Comparison of ENCODE assay signal across 16 cellular contexts in the genomic region with DNA sequence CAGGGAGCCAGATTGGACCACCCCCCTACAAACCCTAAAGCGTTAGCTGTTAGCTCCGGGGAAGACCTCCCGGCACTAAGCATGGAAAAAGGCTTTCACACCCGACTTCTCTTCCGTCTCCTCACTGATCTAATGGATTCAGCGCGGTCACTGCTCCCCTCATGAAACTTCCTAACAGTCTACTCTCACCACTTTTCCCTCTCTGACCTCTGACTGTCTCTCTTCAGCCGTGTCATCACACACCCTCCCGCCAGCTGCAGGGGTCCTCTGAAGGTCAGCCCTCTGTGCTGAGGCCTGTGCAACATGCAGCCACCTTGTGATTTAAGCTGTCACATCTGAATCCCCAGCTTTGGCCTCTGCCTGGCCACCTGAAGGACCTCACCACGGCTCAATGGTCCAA.
"Had no signal": no experiment of that assay in that cellular context is flagged by ENCODE, and none has a peak within 500 bp of the region (broad histone marks: within the 10 kb centered on the region; RNA-seq: fewer than 3 reads in every experiment).

No MANE protein-coding gene starts in this region.

- H3K4me1 ChIP-seq: parathyroid adenoma had no signal

- H3K4me3 ChIP-seq: coronary artery, thyroid gland had no signal

- H3K9me3 ChIP-seq: thyroid gland had no signal

- ATAC-seq: activated T-cell treated with anti-CD3 and anti-CD28 coated beads, Interleukin-2, amount 50 U/mL, for 72 hours; stimulated activated memory B cell treated with anti-CD40 and anti-IgM and Interleukin-4, amounts not matched to agents 10 μg/mL and 1 μg/mL and 100 μg/mL, for 72 hours had no signal

- H3K27me3 Mint-ChIP-seq: activated CD4-positive, alpha-beta memory T cell treated with anti-CD3 and anti-CD28 coated beads, Interleukin-2, amount 10 ng/mL, durations not matched to agents 7 days and 5 days; activated naive CD8-positive, alpha-beta T cell treated with anti-CD3 and anti-CD28 coated beads for 36 hours; brain; central memory CD8-positive, alpha-beta T cell; stimulated activated memory B cell treated with anti-CD40 and anti-IgM and Interleukin-4, amounts not matched to agents 10 μg/mL and 1 μg/mL and 100 μg/mL, for 72 hours had no signal

- DNase-seq: activated CD4-positive, alpha-beta memory T cell treated with anti-CD3 and anti-CD28 coated beads, Interleukin-2, amount 10 ng/mL, durations not matched to agents 7 days and 5 days; activated CD4-positive, alpha-beta T cell treated with anti-CD3 and anti-CD28 coated beads for 4 hours; activated CD8-positive, alpha-beta memory T cell treated with anti-CD3 and anti-CD28 coated beads, Interleukin-2, amount 50 U/mL, for 4 hours; activated naive CD8-positive, alpha-beta T cell treated with anti-CD3 and anti-CD28 coated beads for 36 hours; activated T-cell treated with anti-CD3 and anti-CD28 coated beads, Interleukin-2, amount 50 U/mL, for 72 hours; effector CD8-positive, alpha-beta T cell; foreskin fibroblast; T-helper 9 cell; thyroid gland had no signal

- H3K27ac ChIP-seq: coronary artery, parathyroid adenoma, thyroid gland, VCaP had no signal

- H3K4me3 Mint-ChIP-seq: activated CD4-positive, alpha-beta memory T cell treated with anti-CD3 and anti-CD28 coated beads, Interleukin-2, amount 10 ng/mL, durations not matched to agents 7 days and 5 days; activated naive CD8-positive, alpha-beta T cell treated with anti-CD3 and anti-CD28 coated beads for 36 hours; activated T-cell treated with anti-CD3 and anti-CD28 coated beads, Interleukin-2, amount 50 U/mL, for 72 hours; brain; central memory CD8-positive, alpha-beta T cell; mesothelial cell of epicardium; stimulated activated memory B cell treated with anti-CD40 and anti-IgM and Interleukin-4, amounts not matched to agents 10 μg/mL and 1 μg/mL and 100 μg/mL, for 72 hours had no signal

- H3K36me3 ChIP-seq: thyroid gland had no signal

- H3K27me3 ChIP-seq: thyroid gland had no signal

- H3K9me3 Mint-ChIP-seq: activated naive CD8-positive, alpha-beta T cell treated with anti-CD3 and anti-CD28 coated beads for 36 hours; activated T-cell treated with anti-CD3 and anti-CD28 coated beads, Interleukin-2, amount 50 U/mL, for 72 hours; brain; central memory CD8-positive, alpha-beta T cell; mesothelial cell of epicardium; stimulated activated memory B cell treated with anti-CD40 and anti-IgM and Interleukin-4, amounts not matched to agents 10 μg/mL and 1 μg/mL and 100 μg/mL, for 72 hours had no signal

- H3K27ac Mint-ChIP-seq: activated CD4-positive, alpha-beta memory T cell treated with anti-CD3 and anti-CD28 coated beads, Interleukin-2, amount 10 ng/mL, durations not matched to agents 7 days and 5 days; activated naive CD8-positive, alpha-beta T cell treated with anti-CD3 and anti-CD28 coated beads for 36 hours; activated T-cell treated with anti-CD3 and anti-CD28 coated beads, Interleukin-2, amount 50 U/mL, for 72 hours; mesothelial cell of epicardium; stimulated activated memory B cell treated with anti-CD40 and anti-IgM and Interleukin-4, amounts not matched to agents 10 μg/mL and 1 μg/mL and 100 μg/mL, for 72 hours had no signal

- H3K9ac ChIP-seq: parathyroid adenoma had no signal
